In the genomic region with DNA sequence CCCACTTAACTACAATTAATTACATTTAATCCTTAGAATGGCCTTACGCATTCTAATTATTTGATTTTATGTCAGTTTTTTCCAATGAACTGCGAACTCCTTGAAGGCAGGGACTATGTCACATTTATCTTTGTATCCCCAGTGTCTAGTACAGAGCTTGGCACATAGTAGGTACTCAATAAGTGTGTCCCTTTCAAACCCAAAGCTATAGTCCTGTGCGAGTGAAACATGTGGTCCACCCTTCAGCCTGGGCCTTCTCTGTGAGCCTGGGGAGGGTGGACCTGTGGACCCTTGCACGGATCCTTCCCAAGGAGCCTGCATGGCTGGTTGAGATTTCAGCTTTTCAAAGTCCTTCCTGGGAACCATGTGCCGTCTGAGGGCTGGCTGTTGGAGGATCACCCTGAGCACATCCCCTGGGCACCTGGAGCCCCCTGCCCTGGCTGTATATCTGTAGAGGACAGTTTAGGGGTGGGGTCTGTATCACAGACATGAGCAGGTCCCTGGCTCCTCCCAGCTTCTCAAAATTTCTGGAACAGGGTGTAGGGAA, we compare ENCODE assay signal across 21 cellular contexts.
DNase-seq lines count a peak whose midpoint lies in the region; ATAC-seq, FAIRE-seq and TF ChIP-seq lines count a peak whose summit lies in the region.
"Had no signal": no experiment of that assay in that cellular context is flagged by ENCODE, and none has a peak within 500 bp of the region (broad histone marks: within the 10 kb centered on the region; RNA-seq: fewer than 3 reads in every experiment).

No MANE protein-coding gene starts in this region.

- H3K4me1 ChIP-seq in BLaER1 (peaks cover 38% of the 10 kb centered on the region), K562 (replicated peaks in 1 of 2; ENCODE audit: control insufficient read depth in 2 of 2, insufficient read depth in 2 of 2, low read length in 2 of 2) (peaks cover 0 to 7% of the 10 kb centered on the region in 2 experiments; a peak in 3 of 5 replicates)

- POLR2A ChIA-PET in K562 (lab: Yijun Ruan, JAX): interaction anchor here (1.1 to 1.3 kb wide), 2 partner anchors 11 to 207 kb away, joined by 3 read pairs; no protein-coding TSS in a partner anchor

- no peak for TF ChIP-seq POLR2A in K562 (conservative IDR thresholded peaks at IDR 0.05)

- no peak for FAIRE-seq in K562 (lab: Jason Lieb, UNC)
- FAIRE-seq: A204.1, D721Med, GM12878, GM19239 had no signal

- peaks cover 4% of the 10 kb centered on the region for H3K9me1 ChIP-seq in K562 (ENCODE audit: control insufficient read depth, insufficient read depth, low read length)

- intact Hi-C loops in K562 (cut with micrococcal nuclease): no loop called here

- WGBS in K562 (ENCODE audit: insufficient coverage, low coverage, missing lambda C conversion rate): 7% methylated on average over 5 of the region's 5 CpGs

- H4K20me1 ChIP-seq in BLaER1 (no peaks in the 10 kb centered on the region), K562 (replicated peaks; ENCODE audit: control insufficient read depth, insufficient read depth, low read length) (peaks cover 7% of the 10 kb centered on the region; the same call in 1 of the 2 replicates)
- H4K20me1 ChIP-seq: BLaER1 treated with 17β-estradiol and CSF1 and Interleukin-3, amounts not matched to agents 10 nM and 100 nM had no signal

- H3K27ac ChIP-seq in BLaER1: no peak overlapping the region
- no peak overlapping the region for H3K27ac ChIP-seq in K562 (ENCODE audit: extremely low read depth, low read depth, low read length)
- H3K27ac ChIP-seq: 22Rv1; BLaER1 treated with 17β-estradiol and CSF1 and Interleukin-3, amounts not matched to agents 10 nM and 100 nM had no signal

- no peaks in the 10 kb centered on the region for H3K27me3 ChIP-seq in BLaER1
- H3K27me3 ChIP-seq in K562 (ENCODE audit: control insufficient read depth in 2 of 2, insufficient read depth in 2 of 2, low read length in 2 of 2): peaks cover 3 to 27% of the 10 kb centered on the region in 2 experiments; a peak in 4 of 5 replicates
- H3K27me3 ChIP-seq: BLaER1 treated with 17β-estradiol and CSF1 and Interleukin-3, amounts not matched to agents 10 nM and 100 nM had no signal

- H3K79me2 ChIP-seq in K562 (ENCODE audit: control insufficient read depth, insufficient read depth, low read length): no peaks in the 10 kb centered on the region

- peak overlapping the region; percentile 47 for H3K4me2 ChIP-seq in BLaER1
- no peak overlapping the region for H3K4me2 ChIP-seq in K562 (ENCODE audit: insufficient read depth, low read length)
- H3K4me2 ChIP-seq: GM23338 had no signal

- TF ChIP-seq EP300 in K562 (IDR thresholded peaks at IDR 0.05; ENCODE audit: low read length): no peak

- no peak for TF ChIP-seq CTCF in K562 (IDR thresholded peaks at IDR 0.05 in 2 of 3, conservative IDR thresholded peaks at IDR 0.05 in 1 of 3; ENCODE audit: insufficient read depth in 2 of 3, low read depth in 1 of 3, low read length in 3 of 3)

- TF ChIP-seq RAD21 in K562 (CRISPR knock-in tag; conservative IDR thresholded peaks at IDR 0.05 in 1 of 2, IDR thresholded peaks at IDR 0.05 in 1 of 2): no peak

- CTCF ChIA-PET in K562 (lab: Yijun Ruan, JAX; ENCODE audit: low intra/inter-chr PET ratio): interaction anchor here (8.5 kb wide), 1 partner anchor 232 kb away, joined by 127 read pairs; no protein-coding TSS in a partner anchor

- H3K9ac ChIP-seq in BLaER1 (no peak overlapping the region), K562 (ENCODE audit: insufficient read depth in 1 of 2, low read depth in 2 of 2, low read length in 2 of 2) (no peak overlapping the region)
- H3K9ac ChIP-seq: BLaER1 treated with 17β-estradiol and CSF1 and Interleukin-3, amounts not matched to agents 10 nM and 100 nM had no signal

- DNase-seq in activated CD8-positive, alpha-beta memory T cell treated with anti-CD3 and anti-CD28 coated beads, Interleukin-2, amount 50 U/mL, for 48 hours: peak; percentile 40
- DNase-seq in activated CD8-positive, alpha-beta memory T cell treated with anti-CD3 and anti-CD28 coated beads, Interleukin-2, amount 50 U/mL, for 4 hours: no peak
- DNase-seq in K562 (ENCODE audit: extremely low read depth in 1 of 4, low spot score in 3 of 4) (no peak), GM19240 (ENCODE audit: insufficient read length, low spot score) (no peak)
- DNase-seq in activated CD4-positive, alpha-beta T cell treated with anti-CD3 and anti-CD28 coated beads, Interleukin-2, amount 50 U/mL, for 4 hours: no peak
- DNase-seq: CD4-positive, alpha-beta T cell; CD8-positive, alpha-beta memory T cell; DMS 273 treated with DMSO at 0.1 percent for 48 hours; DMS79; EL; GDM1; H9 had no signal

- H2AFZ ChIP-seq in K562 (ENCODE audit: low read depth, low read length): no peak overlapping the region
- H2AFZ ChIP-seq: GM23338 had no signal

- H3K9me3 ChIP-seq in BLaER1: peaks cover 24% of the 10 kb centered on the region
- no peaks in the 10 kb centered on the region for H3K9me3 ChIP-seq in K562 (replicated peaks; ENCODE audit: control insufficient read depth, insufficient read depth, low read depth, low read length)

- no peaks in the 10 kb centered on the region for H3K36me3 ChIP-seq in BLaER1
- no peaks in the 10 kb centered on the region for H3K36me3 ChIP-seq in K562 (ENCODE audit: control insufficient read depth, insufficient read depth, low read length)

- H3K4me3 ChIP-seq in BLaER1 (no peak overlapping the region), K562 (no peak overlapping the region)
- H3K4me3 ChIP-seq: BLaER1 treated with 17β-estradiol and CSF1 and Interleukin-3, amounts not matched to agents 10 nM and 100 nM; GM12878; GM23338 had no signal

- ATAC-seq in K562: no peak
- ATAC-seq: HCT116 had no signal

- no TSS peak for BruUV-seq in K562 (replicated peaks; lab: Mats Ljungman, UMichigan)

- in situ Hi-C loops in K562 (cut with MboI): no loop called here

TF ChIP-seq in K562, 482 proteins besides CTCF, POLR2A, EP300 and RAD21:
- TF ChIP-seq ZKSCAN1 (IDR thresholded peaks at IDR 0.05; ENCODE audit: low read depth, low read length) (peak; percentile 78), SRSF7 (optimal IDR thresholded peaks at IDR 0.05; ENCODE audit: low read depth, low read length) (no peak), RBM22 (IDR thresholded peaks at IDR 0.05; ENCODE audit: low read depth, low read length, poor library complexity, severe bottlenecking) (no peak)
